Comparison of ENCODE assay signal across 28 cellular contexts in the genomic region with DNA sequence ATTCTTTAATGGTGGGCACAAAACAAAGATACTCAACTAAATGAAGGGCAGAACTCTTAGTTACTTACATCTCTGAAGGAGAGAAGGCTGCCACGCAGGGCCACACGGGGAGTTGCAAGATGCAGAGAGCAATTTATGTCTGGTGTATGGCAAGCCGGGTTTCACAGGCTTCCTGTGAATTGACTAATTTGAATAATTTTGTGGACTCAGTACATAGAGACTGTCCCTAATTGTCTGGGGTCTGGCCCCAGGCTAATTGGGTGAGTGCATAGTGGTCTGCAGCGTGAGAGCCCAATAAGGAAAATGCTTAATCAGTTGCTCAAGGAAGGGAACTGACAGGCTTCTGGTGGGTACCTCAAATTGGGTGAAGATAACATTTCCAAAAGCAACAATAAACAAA.
"Had no signal": no experiment of that assay in that cellular context is flagged by ENCODE, and none has a peak within 500 bp of the region (broad histone marks: within the 10 kb centered on the region; RNA-seq: fewer than 3 reads in every experiment).

No MANE protein-coding gene starts in this region.

- H3K27me3 Mint-ChIP-seq: activated naive CD8-positive, alpha-beta T cell treated with anti-CD3 and anti-CD28 coated beads, Interleukin-2, amount 10 ng/mL, durations not matched to agents 7 days and 5 days; T-cell had no signal

- H3K27me3 ChIP-seq: adrenal gland had no signal

- FAIRE-seq: TTC549 had no signal

- H3K27ac Mint-ChIP-seq: activated CD8-positive, alpha-beta T cell treated with anti-CD3 and anti-CD28 coated beads for 36 hours; activated naive CD8-positive, alpha-beta T cell treated with anti-CD3 and anti-CD28 coated beads, Interleukin-2, amount 10 ng/mL, durations not matched to agents 7 days and 5 days; activated T-cell treated with anti-CD3 and anti-CD28 coated beads, Interleukin-2, amount 50 U/mL, for 72 hours; T-cell had no signal

- H3K4me1 ChIP-seq: adrenal gland, breast epithelium had no signal

- DNase-seq: activated CD4-positive, alpha-beta T cell treated with anti-CD3 and anti-CD28 coated beads for 4 hours; activated CD4-positive, CD25-positive, alpha-beta regulatory T cell; activated CD8-positive, alpha-beta memory T cell treated with anti-CD3 and anti-CD28 coated beads, Interleukin-2, amount 50 U/mL, for 4 hours; activated CD8-positive, alpha-beta T cell treated with anti-CD3 and anti-CD28 coated beads for 36 hours; activated naive CD4-positive, alpha-beta T cell treated with anti-CD3 and anti-CD28 coated beads, Interleukin-2, amount 50 U/mL, for 16 hours; activated naive CD8-positive, alpha-beta T cell treated with anti-CD3 and anti-CD28 coated beads, Interleukin-2, amount 10 ng/mL, durations not matched to agents 7 days and 5 days; activated T-cell treated with anti-CD3 and anti-CD28 coated beads, Interleukin-2, amount 50 U/mL, for 72 hours; adrenal gland; anterior cingulate cortex; central memory CD4-positive, alpha-beta T cell; MM.1S; NCI-H1105; NCI-H1694; NCI-H2029; NCI-H2107; NCI-H2171 treated with DMSO at 0.1 percent for 48 hours; NCI-H226; NCI-H526; NCI-H82; RPMI8226; T-cell; T-helper 2 cell; T1000 had no signal

- H3K4me1 Mint-ChIP-seq: activated naive CD8-positive, alpha-beta T cell treated with anti-CD3 and anti-CD28 coated beads, Interleukin-2, amount 10 ng/mL, durations not matched to agents 7 days and 5 days; T-cell had no signal

- H3K4me3 ChIP-seq: adrenal gland, breast epithelium, SK-N-MC had no signal

- H3K27ac ChIP-seq: adrenal gland, breast epithelium, SK-N-MC had no signal

- H3K9me3 ChIP-seq: adrenal gland, breast epithelium had no signal

- H3K4me3 Mint-ChIP-seq: activated CD8-positive, alpha-beta T cell treated with anti-CD3 and anti-CD28 coated beads for 36 hours; activated naive CD8-positive, alpha-beta T cell treated with anti-CD3 and anti-CD28 coated beads, Interleukin-2, amount 10 ng/mL, durations not matched to agents 7 days and 5 days; activated T-cell treated with anti-CD3 and anti-CD28 coated beads, Interleukin-2, amount 50 U/mL, for 72 hours; T-cell had no signal

- ATAC-seq: activated CD8-positive, alpha-beta T cell treated with anti-CD3 and anti-CD28 coated beads for 36 hours; activated T-cell treated with anti-CD3 and anti-CD28 coated beads, Interleukin-2, amount 50 U/mL, for 72 hours; Panc1; Right ventricle myocardium inferior; T-cell had no signal

- H3K36me3 ChIP-seq: adrenal gland, breast epithelium had no signal

- H3K36me3 Mint-ChIP-seq: activated naive CD8-positive, alpha-beta T cell treated with anti-CD3 and anti-CD28 coated beads, Interleukin-2, amount 10 ng/mL, durations not matched to agents 7 days and 5 days; T-cell had no signal
